17 cellular contexts compared by ENCODE assay signal in the genomic region with DNA sequence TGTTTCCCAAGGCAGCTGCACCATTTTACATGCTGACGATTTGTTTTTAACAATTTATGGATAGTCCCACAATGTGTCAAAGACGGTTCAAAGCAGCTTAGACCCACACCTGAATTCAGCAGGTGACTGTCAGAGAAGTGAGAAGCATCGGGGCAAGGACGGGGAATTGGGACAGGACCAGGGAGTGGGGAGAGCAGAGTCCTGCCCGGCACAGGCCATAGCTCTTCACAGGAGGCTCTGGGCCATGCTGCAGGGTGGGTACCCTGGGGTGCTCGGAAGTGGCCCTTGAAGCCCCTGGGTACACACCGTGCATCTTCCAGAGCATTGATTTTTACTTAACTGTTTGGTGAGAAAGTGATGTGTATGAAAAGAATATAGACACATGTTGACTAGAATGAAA. TPM values are rescaled to one million over a fixed set of nuclear protein-coding genes. Genes with fewer than 3 reads are reported as not detected.
DNase-seq lines count a peak whose midpoint lies in the region; ATAC-seq and TF ChIP-seq lines count a peak whose summit lies in the region.
"Had no signal": no experiment of that assay in that cellular context is flagged by ENCODE, and none has a peak within 500 bp of the region (broad histone marks: within the 10 kb centered on the region; RNA-seq: fewer than 3 reads in every experiment).

No MANE protein-coding gene starts in this region.

- no peak overlapping the region for H3K4me2 ChIP-seq in GM23338

- H2AFZ ChIP-seq in GM23338 = no peak overlapping the region

- no peaks in the 10 kb centered on the region for H3K9me2 ChIP-seq in GM23338 (ENCODE audit: insufficient read depth)

- peak overlapping the region; percentile 57 for H3K4me3 Mint-ChIP-seq in activated T-cell treated with anti-CD3 and anti-CD28 coated beads, Interleukin-2, amount 50 U/mL, for 24 hours
- H3K4me3 Mint-ChIP-seq in GM23338 = peak overlapping the region; percentile 71; the same call in 1 of the 3 replicates
- peak overlapping the region; percentile 68 for H3K4me3 Mint-ChIP-seq in chondrocyte (ENCODE audit: unreplicated experiment)
- H3K4me3 Mint-ChIP-seq in type B pancreatic cell = peak overlapping the region; percentile 35
- H3K4me3 Mint-ChIP-seq: activated CD4-positive, alpha-beta memory T cell treated with anti-CD3 and anti-CD28 coated beads, Interleukin-2, amount 10 ng/mL, durations not matched to agents 7 days and 5 days; central memory CD8-positive, alpha-beta T cell had no signal

- H3K27me3 ChIP-seq in GM23338 (ENCODE audit: insufficient read depth) = peaks cover 44% of the 10 kb centered on the region

- H3K9me3 Mint-ChIP-seq in activated T-cell treated with anti-CD3 and anti-CD28 coated beads, Interleukin-2, amount 50 U/mL, for 24 hours = no peaks in the 10 kb centered on the region
- H3K9me3 Mint-ChIP-seq in GM23338 = no peaks in the 10 kb centered on the region; the same call in 2 of the 3 replicates
- H3K9me3 Mint-ChIP-seq in chondrocyte (ENCODE audit: low read depth) = no peaks in the 10 kb centered on the region
- no peaks in the 10 kb centered on the region for H3K9me3 Mint-ChIP-seq in type B pancreatic cell
- H3K9me3 Mint-ChIP-seq: activated CD4-positive, alpha-beta memory T cell treated with anti-CD3 and anti-CD28 coated beads, Interleukin-2, amount 10 ng/mL, durations not matched to agents 7 days and 5 days; activated naive CD8-positive, alpha-beta T cell treated with anti-CD3 and anti-CD28 coated beads for 36 hours; activated T-cell treated with anti-CD3 and anti-CD28 coated beads, Interleukin-2, amount 50 U/mL, for 72 hours; central memory CD8-positive, alpha-beta T cell had no signal

- H3K4me1 ChIP-seq in GM23338 (ENCODE audit: insufficient read depth) = peaks cover 4% of the 10 kb centered on the region; the same call in 1 of the 2 replicates

- H3F3A ChIP-seq in GM23338 (replicated peaks; ENCODE audit: low read depth) = no peaks in the 10 kb centered on the region

- H3K27ac ChIP-seq in GM23338 (ENCODE audit: low read depth) = no peak overlapping the region
- H3K27ac ChIP-seq: neutrophil, psoas muscle had no signal

- H3K79me2 ChIP-seq in GM23338 (replicated peaks; ENCODE audit: insufficient read depth) = no peaks in the 10 kb centered on the region

- ATAC-seq in GM23338 (no peak), HG02623 (IDR thresholded peaks at IDR 0.05; ENCODE audit: unreplicated experiment) (no peak), left colon (no peak)

- H3K4me1 Mint-ChIP-seq in activated T-cell treated with anti-CD3 and anti-CD28 coated beads, Interleukin-2, amount 50 U/mL, for 24 hours (ENCODE audit: low read depth) = peaks cover 6% of the 10 kb centered on the region
- H3K4me1 Mint-ChIP-seq in GM23338 (peaks cover 12% of the 10 kb centered on the region), chondrocyte (ENCODE audit: low read depth) (peaks cover 3% of the 10 kb centered on the region), type B pancreatic cell (ENCODE audit: unreplicated experiment) (peaks cover 5% of the 10 kb centered on the region)
- H3K4me1 Mint-ChIP-seq: activated CD4-positive, alpha-beta memory T cell treated with anti-CD3 and anti-CD28 coated beads, Interleukin-2, amount 10 ng/mL, durations not matched to agents 7 days and 5 days; central memory CD8-positive, alpha-beta T cell had no signal

- no peak overlapping the region for H3K4me3 ChIP-seq in GM23338

- DNase-seq in activated T-cell treated with anti-CD3 and anti-CD28 coated beads, Interleukin-2, amount 50 U/mL, for 24 hours = no peak
- DNase-seq in activated T-cell treated with anti-CD3 and anti-CD28 coated beads for 4 hours = no peak
- no peak for DNase-seq in GM23338 (ENCODE audit: low spot score)
- DNase-seq in chondrocyte (ENCODE audit: low spot score) = no peak
- no peak for DNase-seq in type B pancreatic cell (ENCODE audit: extremely low spot score, unreplicated experiment)
- DNase-seq in left colon = no peak
- DNase-seq in NCI-H1417 (lab: John Stamatoyannopoulos, UW) = no peak

- intact Hi-C loops in left colon (cut with DNase I, micrococcal nuclease) = loop anchor here (5.0 to 10.0 kb wide), 2 partner anchors 181 to 184 kb away; no protein-coding TSS in a partner anchor

- no peak for TF ChIP-seq CTCF in GM23338 (conservative IDR thresholded peaks at IDR 0.05; ENCODE audit: low read depth in 2 of 2)
- no peak for TF ChIP-seq CTCF in chondrocyte (IDR thresholded peaks at IDR 0.05)
- no peak for TF ChIP-seq CTCF in type B pancreatic cell (conservative IDR thresholded peaks at IDR 0.05)

- H4K20me1 ChIP-seq in GM23338 (replicated peaks; ENCODE audit: insufficient read depth) = no peaks in the 10 kb centered on the region

- H3K36me3 ChIP-seq in GM23338 (ENCODE audit: insufficient read depth) = no peaks in the 10 kb centered on the region
- H3K36me3 ChIP-seq: neutrophil, tibial nerve had no signal

- H3K27ac Mint-ChIP-seq in activated T-cell treated with anti-CD3 and anti-CD28 coated beads, Interleukin-2, amount 50 U/mL, for 24 hours = no peak overlapping the region
- H3K27ac Mint-ChIP-seq in GM23338 (no peak overlapping the region), chondrocyte (ENCODE audit: unreplicated experiment) (no peak overlapping the region), type B pancreatic cell (no peak overlapping the region)
- H3K27ac Mint-ChIP-seq: activated CD4-positive, alpha-beta memory T cell treated with anti-CD3 and anti-CD28 coated beads, Interleukin-2, amount 10 ng/mL, durations not matched to agents 7 days and 5 days; activated naive CD8-positive, alpha-beta T cell treated with anti-CD3 and anti-CD28 coated beads for 36 hours; activated T-cell treated with anti-CD3 and anti-CD28 coated beads, Interleukin-2, amount 50 U/mL, for 72 hours had no signal

- H3K27me3 Mint-ChIP-seq in activated T-cell treated with anti-CD3 and anti-CD28 coated beads, Interleukin-2, amount 50 U/mL, for 24 hours = peaks cover 46% of the 10 kb centered on the region
- H3K27me3 Mint-ChIP-seq in GM23338 (ENCODE audit: insufficient read depth, low read depth, poor library complexity) = peaks cover 39% of the 10 kb centered on the region
- H3K27me3 Mint-ChIP-seq in chondrocyte (ENCODE audit: low read depth) = peaks cover 43% of the 10 kb centered on the region
- peaks cover 70% of the 10 kb centered on the region for H3K27me3 Mint-ChIP-seq in type B pancreatic cell

- no peaks in the 10 kb centered on the region for H3K36me3 Mint-ChIP-seq in activated T-cell treated with anti-CD3 and anti-CD28 coated beads, Interleukin-2, amount 50 U/mL, for 24 hours (ENCODE audit: low read depth)
- H3K36me3 Mint-ChIP-seq in GM23338 (ENCODE audit: low read depth) (no peaks in the 10 kb centered on the region), chondrocyte (ENCODE audit: low read depth) (no peaks in the 10 kb centered on the region), type B pancreatic cell (no peaks in the 10 kb centered on the region)
- H3K36me3 Mint-ChIP-seq: activated naive CD8-positive, alpha-beta T cell treated with anti-CD3 and anti-CD28 coated beads for 36 hours had no signal

TF ChIP-seq in GM23338, 12 proteins besides CTCF, POLR2A, EP300 and RAD21 (continues in another document):
- TF ChIP-seq ZNF114 (CRISPR knock-in tag; IDR thresholded peaks at IDR 0.05) = no peak

RNA-seq across cellular contexts. Expression of a gene that starts 33.2 kb away (rescaled TPM):
- 0.45 and 0.93 TPM in 2 replicates for total RNA-seq in GM23338 (2014; rRNA removed; shearing (Covaris generic))
- 0.61 and 0.96 TPM in 2 replicates for polyA plus RNA-seq in GM23338 (2016; fragmentation: Nextera tagmentation; extraction: Ambion mirVana)
- total RNA-seq in chondrocyte (not detected in 3 replicates), type B pancreatic cell (ENCODE audit: low replicate concordance) (0.55 and 2.1 TPM in 2 replicates), left colon (1 to 10 TPM in 1 of 2 donors, under 1 TPM in 1; 0.47 to 5.5 TPM)
- total RNA-seq: activated CD4-positive, alpha-beta memory T cell treated with anti-CD3 and anti-CD28 coated beads, Interleukin-2, amount 10 ng/mL, durations not matched to agents 7 days and 5 days; activated naive CD8-positive, alpha-beta T cell treated with anti-CD3 and anti-CD28 coated beads for 36 hours; activated T-cell treated with anti-CD3 and anti-CD28 coated beads, Interleukin-2, amount 50 U/mL, for 72 hours; fibroblast of lung; IMR-90 had no signal
- polyA plus RNA-seq: fibroblast of lung, IMR-90 had no signal
